Comparison of ENCODE assay signal across 26 cellular contexts in genomic region chr11:117189941-117190544, GRCh38. TPM values are rescaled to one million over a fixed set of nuclear protein-coding genes. Genes with fewer than 3 reads are reported as not detected.
DNase-seq lines count a peak whose midpoint lies in the region; ATAC-seq, FAIRE-seq and TF ChIP-seq lines count a peak whose summit lies in the region.
"Had no signal": no experiment of that assay in that cellular context is flagged by ENCODE, and none has a peak within 500 bp of the region (broad histone marks: within the 10 kb centered on the region; RNA-seq: fewer than 3 reads in every experiment).

No MANE protein-coding gene starts in this region.

- no peak for TF ChIP-seq EP300 in H1 (IDR thresholded peaks at IDR 0.05; ENCODE audit: borderline replicate concordance in 1 of 2, low read depth in 2 of 2, low read length in 2 of 2)

- no peak overlapping the region for H4K91ac ChIP-seq in H1 (replicated peaks; ENCODE audit: insufficient read length, low read length)

- no peaks in the 10 kb centered on the region for H3K27me3 Mint-ChIP-seq in activated T-cell treated with anti-CD3 and anti-CD28 coated beads, Interleukin-2, amount 50 U/mL, for 24 hours
- H3K27me3 Mint-ChIP-seq in stimulated activated memory B cell treated with anti-CD40 and anti-IgM and Interleukin-4, amounts not matched to agents 10 μg/mL and 1 μg/mL and 100 μg/mL, for 72 hours = no peaks in the 10 kb centered on the region
- H3K27me3 Mint-ChIP-seq: activated CD4-positive, alpha-beta T cell treated with anti-CD3 and anti-CD28 coated beads, Interleukin-2, amount 10 ng/mL, durations not matched to agents 7 days and 5 days; brain had no signal

- 90% methylated on average over 7 of the region's 8 CpGs; no CpG with 5 or more reads in 1 of the 2 experiments for WGBS in H1 (ENCODE audit: extremely low coverage in 1 of 2, insufficient coverage in 1 of 2, insufficient read length in 1 of 2, insufficient replicate concordance in 2 of 2, low coverage in 1 of 2, low lambda C conversion rate in 2 of 2, missing lambda C conversion rate in 1 of 2), 2 experiments

- H3K36me3 ChIP-seq in Karpas-422 (ENCODE audit: insufficient read depth, low read length) (no peaks in the 10 kb centered on the region), H1 (ENCODE audit: control insufficient read depth in 2 of 4, insufficient read depth in 4 of 4, low read length in 3 of 4) (peaks cover 0 to 11% (median 1%) of the 10 kb centered on the region in 4 experiments; a peak in 3 of 8 replicates)
- H3K36me3 ChIP-seq: neural progenitor cell, uterus had no signal

- H2BK20ac ChIP-seq in H1 (ENCODE audit: low read length) = no peak overlapping the region

- H3K4me3 ChIP-seq in Karpas-422 (ENCODE audit: low read length) (peak overlapping the region; percentile 36; the same call in 1 of the 2 replicates), H1 (ENCODE audit: extremely low read depth in 1 of 4, insufficient read depth in 2 of 4, low read depth in 3 of 4, low read length in 4 of 4) (no peak overlapping the region)
- H3K4me3 ChIP-seq: neural progenitor cell, PC-9, SK-N-MC, stomach, uterus had no signal

- H2AK5ac ChIP-seq in H1 (ENCODE audit: low read depth, low read length) = no peak overlapping the region

- H3K4ac ChIP-seq in H1 (replicated peaks; ENCODE audit: insufficient read length, low read depth, low read length) = no peak overlapping the region

- H3K18ac ChIP-seq in H1 (ENCODE audit: extremely low read depth, low read length) = no peak overlapping the region

- H4K20me1 ChIP-seq in Karpas-422 (ENCODE audit: insufficient read depth, low read depth, low read length) (no peaks in the 10 kb centered on the region), H1 (replicated peaks in 1 of 2; ENCODE audit: control insufficient read depth in 1 of 2, insufficient read depth in 2 of 2, low read length in 2 of 2) (peaks cover 0 to 2% of the 10 kb centered on the region in 2 experiments)

- H3K23ac ChIP-seq in H1 (ENCODE audit: insufficient read length) = no peak overlapping the region

- H4K5ac ChIP-seq in H1 (ENCODE audit: insufficient read length, low read depth, low read length) = no peak overlapping the region

- no peaks in the 10 kb centered on the region for H3K79me2 ChIP-seq in Karpas-422 (ENCODE audit: low read length)
- no peaks in the 10 kb centered on the region for H3K79me2 ChIP-seq in H1 (ENCODE audit: control insufficient read depth in 1 of 2, insufficient read depth in 2 of 2, low read length in 2 of 2)

- no peak for FAIRE-seq in H1 (lab: Jason Lieb, UNC)
- FAIRE-seq: A204.1 had no signal

- H3K9me3 Mint-ChIP-seq in activated T-cell treated with anti-CD3 and anti-CD28 coated beads, Interleukin-2, amount 50 U/mL, for 24 hours = no peaks in the 10 kb centered on the region
- no peaks in the 10 kb centered on the region for H3K9me3 Mint-ChIP-seq in stimulated activated memory B cell treated with anti-CD40 and anti-IgM and Interleukin-4, amounts not matched to agents 10 μg/mL and 1 μg/mL and 100 μg/mL, for 72 hours
- H3K9me3 Mint-ChIP-seq: activated CD4-positive, alpha-beta T cell treated with anti-CD3 and anti-CD28 coated beads, Interleukin-2, amount 10 ng/mL, durations not matched to agents 7 days and 5 days; activated naive CD4-positive, alpha-beta T cell treated with anti-CD3 and anti-CD28 coated beads, Interleukin-2, amount 50 U/mL, for 72 hours; brain; CD8-positive, alpha-beta T cell; neural progenitor cell had no signal

- H3K27me3 ChIP-seq in Karpas-422 (ENCODE audit: low read length) = no peaks in the 10 kb centered on the region
- H3K27me3 ChIP-seq in H1 (replicated peaks in 1 of 4; ENCODE audit: control insufficient read depth in 3 of 4, extremely low read depth in 1 of 4, insufficient read depth in 3 of 4, low read length in 3 of 4) = no peaks in the 10 kb centered on the region
- H3K27me3 ChIP-seq: neural progenitor cell, stomach, uterus had no signal

- H3K9ac ChIP-seq in Karpas-422 (ENCODE audit: low read length) (peak overlapping the region; percentile 68), H1 (replicated peaks in 1 of 4; ENCODE audit: extremely low read depth in 1 of 4, low read depth in 3 of 4, low read length in 3 of 4) (no peak overlapping the region)
- H3K9ac ChIP-seq: KMS-11, neural progenitor cell had no signal

- no peak overlapping the region for H3K27ac Mint-ChIP-seq in activated T-cell treated with anti-CD3 and anti-CD28 coated beads, Interleukin-2, amount 50 U/mL, for 24 hours
- peak overlapping the region; percentile 87 for H3K27ac Mint-ChIP-seq in stimulated activated memory B cell treated with anti-CD40 and anti-IgM and Interleukin-4, amounts not matched to agents 10 μg/mL and 1 μg/mL and 100 μg/mL, for 72 hours
- H3K27ac Mint-ChIP-seq: CD8-positive, alpha-beta T cell; neural progenitor cell had no signal

- CTCF ChIA-PET in H1 (lab: Charles Lee; ENCODE audit: partially characterized antibody) = interaction anchor here (1.1 to 18.7 kb wide), 2 partner anchors 15 to 32 kb away, joined by 3 to 449 read pairs; partner anchors contain the start of genes PCSK7 and RNF214

- H3K23me2 ChIP-seq in H1 (ENCODE audit: low read depth, low read length) = no peaks in the 10 kb centered on the region

- 0 out of 2 replicates have a peak overlapping the region, but pooled peaks have one; percentile 49 for H2BK5ac ChIP-seq in H1 (ENCODE audit: low read depth, low read length)

- no peak overlapping the region for H3K14ac ChIP-seq in H1 (ENCODE audit: insufficient read length)

- no peak overlapping the region for H4K8ac ChIP-seq in H1 (ENCODE audit: extremely low read depth, insufficient read depth, low read length)

- peak overlapping the region; percentile 57 for H3K4me2 ChIP-seq in Karpas-422 (ENCODE audit: low read depth, low read length, poor library complexity, severe bottlenecking)
- H3K4me2 ChIP-seq in H1 (ENCODE audit: insufficient read depth in 1 of 2, low read depth in 2 of 2, low read length in 2 of 2) = no peak overlapping the region
- H3K4me2 ChIP-seq: KMS-11, neural progenitor cell, PC-9 had no signal

- H3K4me1 Mint-ChIP-seq in activated T-cell treated with anti-CD3 and anti-CD28 coated beads, Interleukin-2, amount 50 U/mL, for 24 hours (ENCODE audit: low read depth) = no peaks in the 10 kb centered on the region
- peaks cover 65% of the 10 kb centered on the region for H3K4me1 Mint-ChIP-seq in stimulated activated memory B cell treated with anti-CD40 and anti-IgM and Interleukin-4, amounts not matched to agents 10 μg/mL and 1 μg/mL and 100 μg/mL, for 72 hours
- H3K4me1 Mint-ChIP-seq: brain, neural progenitor cell had no signal

- peak; percentile 23 for DNase-seq in activated T-cell treated with anti-CD3 and anti-CD28 coated beads, Interleukin-2, amount 50 U/mL, for 24 hours
- DNase-seq in activated T-cell treated with anti-CD3 and anti-CD28 coated beads for 4 hours (no peak), Karpas-422 (no peak), H1 (ENCODE audit: low read depth in 1 of 2, low spot score in 2 of 2) (no peak)
- DNase-seq: activated CD4-positive, alpha-beta T cell treated with anti-CD3 and anti-CD28 coated beads, Interleukin-2, amount 10 ng/mL, durations not matched to agents 7 days and 5 days; DND-41; erythroblast; NCI-H1105; NCI-H2107; NCI-H524 treated with DMSO at 0.1 percent for 48 hours; PC-9; retina had no signal

- H3K4me3 Mint-ChIP-seq in activated T-cell treated with anti-CD3 and anti-CD28 coated beads, Interleukin-2, amount 50 U/mL, for 24 hours = no peak overlapping the region
- H3K4me3 Mint-ChIP-seq in stimulated activated memory B cell treated with anti-CD40 and anti-IgM and Interleukin-4, amounts not matched to agents 10 μg/mL and 1 μg/mL and 100 μg/mL, for 72 hours = peak overlapping the region; percentile 51
- H3K4me3 Mint-ChIP-seq: activated CD4-positive, alpha-beta T cell treated with anti-CD3 and anti-CD28 coated beads, Interleukin-2, amount 10 ng/mL, durations not matched to agents 7 days and 5 days; brain; CD8-positive, alpha-beta T cell; neural progenitor cell had no signal

- H3K56ac ChIP-seq in H1 (replicated peaks; ENCODE audit: insufficient read length, low read depth, low read length) = no peak overlapping the region

- no peaks in the 10 kb centered on the region for H3K79me1 ChIP-seq in H1 (ENCODE audit: low read depth, low read length)

- H2BK12ac ChIP-seq in H1 (ENCODE audit: low read depth, low read length) = no peak overlapping the region

- H3K9me3 ChIP-seq in Karpas-422 (ENCODE audit: low read length) = no peaks in the 10 kb centered on the region
- H3K9me3 ChIP-seq in H1 (ENCODE audit: insufficient read depth in 2 of 2, low read depth in 1 of 2, low read length in 1 of 2) = no peaks in the 10 kb centered on the region
- H3K9me3 ChIP-seq: stomach, uterus had no signal

- no peak overlapping the region for H2AFZ ChIP-seq in Karpas-422 (ENCODE audit: low read length)
- H2AFZ ChIP-seq in H1 (ENCODE audit: low read length) = no peak overlapping the region
- H2AFZ ChIP-seq: neural progenitor cell, PC-9 had no signal

- no peak overlapping the region for H2BK15ac ChIP-seq in H1 (ENCODE audit: low read length)

- peaks cover 32% of the 10 kb centered on the region for H3K4me1 ChIP-seq in Karpas-422 (ENCODE audit: low read length)
- no peaks in the 10 kb centered on the region for H3K4me1 ChIP-seq in H1 (replicated peaks in 1 of 4; ENCODE audit: control insufficient read depth in 3 of 4, insufficient read depth in 4 of 4, low read length in 3 of 4)
- H3K4me1 ChIP-seq: neural progenitor cell, uterus had no signal

- H2BK120ac ChIP-seq in H1 (replicated peaks; ENCODE audit: low read depth, low read length) = no peak overlapping the region

- no peak for TF ChIP-seq RAD21 in H1 (IDR thresholded peaks at IDR 0.05 in 1 of 2, conservative IDR thresholded peaks at IDR 0.05 in 1 of 2; ENCODE audit: low read depth in 2 of 2, low read length in 2 of 2)

- TF ChIP-seq CTCF in H1 (IDR thresholded peaks at IDR 0.05; ENCODE audit: control extremely low read depth in 1 of 3, insufficient read depth in 1 of 3, low read depth in 1 of 3, low read length in 3 of 3) = no peak

- no peaks in the 10 kb centered on the region for H3K9me2 ChIP-seq in Karpas-422 (replicated peaks; ENCODE audit: insufficient read depth, low read length)

- ATAC-seq in stimulated activated memory B cell treated with anti-CD40 and anti-IgM and Interleukin-4, amounts not matched to agents 10 μg/mL and 1 μg/mL and 100 μg/mL, for 72 hours = peak; percentile 1
- ATAC-seq in HG02678 (IDR thresholded peaks at IDR 0.05; ENCODE audit: unreplicated experiment) = no peak
- no peak for ATAC-seq in GM21825 (IDR thresholded peaks at IDR 0.05; ENCODE audit: unreplicated experiment)
- no peak for ATAC-seq in HG02763 (IDR thresholded peaks at IDR 0.05; ENCODE audit: unreplicated experiment)
- ATAC-seq: activated naive CD4-positive, alpha-beta T cell treated with anti-CD3 and anti-CD28 coated beads, Interleukin-2, amount 50 U/mL, for 72 hours; CD8-positive, alpha-beta T cell had no signal

- H3K27ac ChIP-seq in Karpas-422 (ENCODE audit: low read length) (peak overlapping the region; percentile 72), H1 (ENCODE audit: low read depth, low read length) (no peak overlapping the region)
- H3K27ac ChIP-seq: HL-60, KMS-11, neural progenitor cell, PC-9, SK-N-MC, uterus had no signal

- POLR2A ChIA-PET in H1 (lab: Charles Lee; ENCODE audit: partially characterized antibody) = interaction anchor here (3.0 to 12.6 kb wide), 2 partner anchors 8 to 12 kb away, joined by 14 to 153 read pairs; partner anchors contain the start of gene TAGLN

- TF ChIP-seq POLR2A in H1 (IDR thresholded peaks at IDR 0.05; ENCODE audit: control extremely low read depth in 1 of 2, low read depth in 2 of 2, low read length in 2 of 2) = no peak

- H3K36me3 Mint-ChIP-seq in activated T-cell treated with anti-CD3 and anti-CD28 coated beads, Interleukin-2, amount 50 U/mL, for 24 hours (ENCODE audit: low read depth) = peaks cover 50% of the 10 kb centered on the region
- H3K36me3 Mint-ChIP-seq in stimulated activated memory B cell treated with anti-CD40 and anti-IgM and Interleukin-4, amounts not matched to agents 10 μg/mL and 1 μg/mL and 100 μg/mL, for 72 hours = peaks cover 79% of the 10 kb centered on the region
- H3K36me3 Mint-ChIP-seq: activated naive CD4-positive, alpha-beta T cell treated with anti-CD3 and anti-CD28 coated beads, Interleukin-2, amount 50 U/mL, for 72 hours had no signal

RNA-seq across cellular contexts. Expression of gene TAGLN, which starts 9.1 kb away (rescaled TPM):
- total RNA-seq in Karpas-422 (2014; rRNA removed; shearing (Covaris generic); ENCODE audit: low replicate concordance) = 3.3 TPM in 2 replicates
- total RNA-seq in H1 (2021; fragmentation: NEBNext Ultra II Directional; extraction: Animal tissue kit (Norgen Biotek cat#: 25700)) = 300 and 301 TPM in 2 replicates
- 140 and 150 TPM in 2 replicates for polyA plus RNA-seq in H1 (2011; rRNA removed)
- 178 TPM for polyA plus RNA-seq in H1 (2011; cell fraction: cytosol; rRNA removed)
- 132 TPM for polyA plus RNA-seq in H1 (2011; cell fraction: nucleus; rRNA removed)
- polyA plus RNA-seq in H1 (2012, experiment 1 of 2) = 186 to 274 TPM (median 201 TPM) in 4 replicates
- 415 TPM for polyA plus RNA-seq in H1 (2012, experiment 2 of 2)
- 193 TPM for polyA plus RNA-seq in H1 (2013, experiment 1 of 2)
- polyA plus RNA-seq in H1 (2013, experiment 2 of 2) = 186 TPM
- polyA minus RNA-seq in H1 (2011; rRNA and poly(A)+ RNA removed) = 97.7 and 118 TPM in 2 replicates
- 36.1 TPM for polyA minus RNA-seq in H1 (2011; cell fraction: cytosol; rRNA and poly(A)+ RNA removed)
- 59.7 TPM for polyA minus RNA-seq in H1 (2011; cell fraction: nucleus; rRNA and poly(A)+ RNA removed)

RNA-seq across cellular contexts. Expression of gene SIDT2, which starts 11.5 kb away (rescaled TPM):
- total RNA-seq in Karpas-422 (2014; rRNA removed; shearing (Covaris generic); ENCODE audit: low replicate concordance) = 18.6 and 30.6 TPM in 2 replicates
- 14.6 and 18.5 TPM in 2 replicates for total RNA-seq in H1 (2021; fragmentation: NEBNext Ultra II Directional; extraction: Animal tissue kit (Norgen Biotek cat#: 25700))
- polyA plus RNA-seq in H1 (2011; rRNA removed) = 21.1 and 26.7 TPM in 2 replicates
- polyA plus RNA-seq in H1 (2011; cell fraction: cytosol; rRNA removed) = 15.5 TPM
- 85.9 TPM for polyA plus RNA-seq in H1 (2011; cell fraction: nucleus; rRNA removed)
- polyA plus RNA-seq in H1 (2012, experiment 1 of 2) = 13.3 to 18.4 TPM (median 14.8 TPM) in 4 replicates
- polyA plus RNA-seq in H1 (2012, experiment 2 of 2) = 12.4 TPM
- 15.5 TPM for polyA plus RNA-seq in H1 (2013, experiment 1 of 2)
- polyA plus RNA-seq in H1 (2013, experiment 2 of 2) = 14.7 TPM
- polyA minus RNA-seq in H1 (2011; rRNA and poly(A)+ RNA removed) = 27.2 and 33.9 TPM in 2 replicates
- polyA minus RNA-seq in H1 (2011; cell fraction: cytosol; rRNA and poly(A)+ RNA removed) = 12.8 TPM
- polyA minus RNA-seq in H1 (2011; cell fraction: nucleus; rRNA and poly(A)+ RNA removed) = 35.6 TPM

RNA-seq across cellular contexts. Expression of gene PCSK7, which starts 41.8 kb away (rescaled TPM):
- 14.3 and 33.7 TPM in 2 replicates for total RNA-seq in Karpas-422 (2014; rRNA removed; shearing (Covaris generic); ENCODE audit: low replicate concordance)
- total RNA-seq in H1 (2021; fragmentation: NEBNext Ultra II Directional; extraction: Animal tissue kit (Norgen Biotek cat#: 25700)) = 38.5 and 45.6 TPM in 2 replicates
- 23.4 and 38.8 TPM in 2 replicates for polyA plus RNA-seq in H1 (2011; rRNA removed)
- polyA plus RNA-seq in H1 (2011; cell fraction: cytosol; rRNA removed) = 33.3 TPM
- 67.6 TPM for polyA plus RNA-seq in H1 (2011; cell fraction: nucleus; rRNA removed)
- polyA plus RNA-seq in H1 (2012, experiment 1 of 2) = 26.1 to 32.5 TPM (median 31.3 TPM) in 4 replicates
- 15.2 TPM for polyA plus RNA-seq in H1 (2012, experiment 2 of 2)
- 20.6 TPM for polyA plus RNA-seq in H1 (2013, experiment 1 of 2)
- 21.3 TPM for polyA plus RNA-seq in H1 (2013, experiment 2 of 2)
- 30.3 and 32.9 TPM in 2 replicates for polyA minus RNA-seq in H1 (2011; rRNA and poly(A)+ RNA removed)
- 23.0 TPM for polyA minus RNA-seq in H1 (2011; cell fraction: cytosol; rRNA and poly(A)+ RNA removed)
- 30.8 TPM for polyA minus RNA-seq in H1 (2011; cell fraction: nucleus; rRNA and poly(A)+ RNA removed)

RNA-seq across cellular contexts. Expression of gene RNF214, which starts 42.4 kb away (rescaled TPM):
- total RNA-seq in Karpas-422 (2014; rRNA removed; shearing (Covaris generic); ENCODE audit: low replicate concordance) = 7.0 and 10.1 TPM in 2 replicates
- 33.7 and 35.6 TPM in 2 replicates for total RNA-seq in H1 (2021; fragmentation: NEBNext Ultra II Directional; extraction: Animal tissue kit (Norgen Biotek cat#: 25700))
- 34.9 and 35.3 TPM in 2 replicates for polyA plus RNA-seq in H1 (2011; rRNA removed)
- polyA plus RNA-seq in H1 (2011; cell fraction: cytosol; rRNA removed) = 20.7 TPM
- 80.8 TPM for polyA plus RNA-seq in H1 (2011; cell fraction: nucleus; rRNA removed)
- 18.8 to 22.7 TPM (median 20.3 TPM) in 4 replicates for polyA plus RNA-seq in H1 (2012, experiment 1 of 2)
- polyA plus RNA-seq in H1 (2012, experiment 2 of 2) = 4.6 TPM
- polyA plus RNA-seq in H1 (2013, experiment 1 of 2) = 18.8 TPM
- 17.3 TPM for polyA plus RNA-seq in H1 (2013, experiment 2 of 2)
- 79.0 and 79.9 TPM in 2 replicates for polyA minus RNA-seq in H1 (2011; rRNA and poly(A)+ RNA removed)
- 23.1 TPM for polyA minus RNA-seq in H1 (2011; cell fraction: cytosol; rRNA and poly(A)+ RNA removed)
- polyA minus RNA-seq in H1 (2011; cell fraction: nucleus; rRNA and poly(A)+ RNA removed) = 39.3 TPM

RNA-seq across cellular contexts. Expression of gene PAFAH1B2, which starts 46.0 kb away (rescaled TPM):
- 16.8 and 20.6 TPM in 2 replicates for total RNA-seq in Karpas-422 (2014; rRNA removed; shearing (Covaris generic); ENCODE audit: low replicate concordance)
- total RNA-seq in H1 (2021; fragmentation: NEBNext Ultra II Directional; extraction: Animal tissue kit (Norgen Biotek cat#: 25700)) = 151 and 161 TPM in 2 replicates
- polyA plus RNA-seq in H1 (2011; rRNA removed) = 26.2 and 38.2 TPM in 2 replicates
- 38.1 TPM for polyA plus RNA-seq in H1 (2011; cell fraction: cytosol; rRNA removed)
- polyA plus RNA-seq in H1 (2011; cell fraction: nucleus; rRNA removed) = 26.6 TPM
- polyA plus RNA-seq in H1 (2012, experiment 1 of 2) = 59.5 to 77.0 TPM (median 64.7 TPM) in 4 replicates
- 19.8 TPM for polyA plus RNA-seq in H1 (2012, experiment 2 of 2)
- 66.1 TPM for polyA plus RNA-seq in H1 (2013, experiment 1 of 2)
- polyA plus RNA-seq in H1 (2013, experiment 2 of 2) = 68.8 TPM
- polyA minus RNA-seq in H1 (2011; rRNA and poly(A)+ RNA removed) = 256 and 265 TPM in 2 replicates
- 130 TPM for polyA minus RNA-seq in H1 (2011; cell fraction: cytosol; rRNA and poly(A)+ RNA removed)
- 53.9 TPM for polyA minus RNA-seq in H1 (2011; cell fraction: nucleus; rRNA and poly(A)+ RNA removed)

Comparison
In these comparisons a context has a peak if more than half of its experiments do, and no peak if none do; other contexts are left out.
1. RNA of gene TAGLN, which starts 9.1 kb away (total RNA-seq): 300 to 301 TPM in H1; 3.3 TPM in Karpas-422; every median in the first group is over 10 times any median in the second.